Comparison of ENCODE assay signal across 20 cellular contexts in genomic region chr4:15976456-15977096, GRCh38. TPM values are rescaled to one million over a fixed set of nuclear protein-coding genes. Genes with fewer than 3 reads are reported as not detected.
DNase-seq lines count a peak whose midpoint lies in the region; ATAC-seq and TF ChIP-seq lines count a peak whose summit lies in the region.
"Had no signal": no experiment of that assay in that cellular context is flagged by ENCODE, and none has a peak within 500 bp of the region (broad histone marks: within the 10 kb centered on the region; RNA-seq: fewer than 3 reads in every experiment).

No MANE protein-coding gene starts in this region.

- POLR2A ChIA-PET in GM10248 (lab: Yijun Ruan, JAX) = no interaction called here

- peak; percentile 8 for DNase-seq in EH (ENCODE audit: low read depth)
- peak; percentile 11 for DNase-seq in LHCN-M2 (ENCODE audit: low read depth)
- DNase-seq in fibroblast of villous mesenchyme (ENCODE audit: low read depth) = peak; percentile 13
- peak; percentile 78 for DNase-seq in myocyte (ENCODE audit: low read depth)
- no peak for DNase-seq in NCI-H1436 treated with DMSO at 0.1 percent for 48 hours (lab: John Stamatoyannopoulos, UW)
- no peak for DNase-seq in GM10248 (ENCODE audit: extremely low spot score)
- no peak for DNase-seq in cerebellar cortex (ENCODE audit: low spot score)
- DNase-seq: activated gamma-delta T cell treated with Interleukin-2 at 50 U/mL for 16 hours, AML-193, colonic mucosa, islet precursor cell, NCI-H2107, NCI-H774, thyroid gland had no signal

- CTCF ChIA-PET in GM10248 (lab: Yijun Ruan, JAX) = interaction anchor here (0.6 to 3.1 kb wide), 3 partner anchors 25 to 172 kb away, joined by 3 to 13 read pairs (median 4); no protein-coding TSS in a partner anchor

- H3K4me3 ChIP-seq in fibroblast of villous mesenchyme (ENCODE audit: low read depth, low read length) = no peak overlapping the region
- H3K4me3 ChIP-seq: ascending aorta, colonic mucosa, thyroid gland had no signal

- ATAC-seq in HG03520 (IDR thresholded peaks at IDR 0.05; ENCODE audit: unreplicated experiment) = no peak

- no peak for TF ChIP-seq CTCF in fibroblast of villous mesenchyme (IDR thresholded peaks at IDR 0.05; ENCODE audit: insufficient read depth, low read depth, low read length)
- no peak for TF ChIP-seq CTCF in GM10248 (IDR thresholded peaks at IDR 0.05; ENCODE audit: control extremely low read depth, extremely low read depth, low read depth, missing control alignments)

RNA-seq across cellular contexts. Expression of gene FGFBP2, which starts 13.6 kb away (rescaled TPM):
- not detected in 2 replicates for total RNA-seq in LHCN-M2 (2014; rRNA removed)
- not detected for polyA plus RNA-seq in LHCN-M2 (2012)
- total RNA-seq in fibroblast of villous mesenchyme = not detected in 2 replicates
- total RNA-seq in myocyte = 3.0 TPM in 1 of 2 replicates, not detected in the other
- polyA plus RNA-seq in myocyte (2012) = 2.7 TPM
- total RNA-seq: ascending aorta, endothelial cell of umbilical vein, glomerular endothelial cell, mesothelial cell of epicardium, RPMI7951 had no signal
- polyA plus RNA-seq: endothelial cell of umbilical vein had no signal

RNA-seq across cellular contexts. Expression of gene FGFBP1, which starts 38.0 kb away (rescaled TPM):
- total RNA-seq in LHCN-M2 (2014; rRNA removed) (not detected in 2 replicates), fibroblast of villous mesenchyme (not detected in 2 replicates), myocyte (not detected in 2 replicates)
- not detected for polyA plus RNA-seq in LHCN-M2 (2012)
- not detected for polyA plus RNA-seq in myocyte (2012)
- total RNA-seq: ascending aorta, endothelial cell of umbilical vein, glomerular endothelial cell, RPMI7951 had no signal
- polyA plus RNA-seq: endothelial cell of umbilical vein had no signal

Comparison
In these comparisons a context has a peak if more than half of its experiments do, and no peak if none do; other contexts are left out.
1. DNase-seq: peak in EH (single experiment), LHCN-M2 (single experiment), fibroblast of villous mesenchyme (single experiment) and myocyte (single experiment); none in NCI-H1436 treated with DMSO at 0.1 percent for 48 hours (single experiment), GM10248 (single experiment) and cerebellar cortex (single experiment).